20 cellular contexts compared by ENCODE assay signal in genomic region chr17:73792994-73793393, GRCh38.
"Had no signal": no experiment of that assay in that cellular context is flagged by ENCODE, and none has a peak within 500 bp of the region (broad histone marks: within the 10 kb centered on the region; RNA-seq: fewer than 3 reads in every experiment).

No MANE protein-coding gene starts in this region.

- H3K4me1 ChIP-seq: sigmoid colon, spleen, upper lobe of right lung, uterus had no signal

- H3K4me3 ChIP-seq: left ventricle myocardium inferior, lung, ovary, sigmoid colon, spleen, suprapubic skin, thoracic aorta, tibial artery, upper lobe of right lung, uterus had no signal

- DNase-seq: islet precursor cell; left ventricle myocardium inferior; mesendoderm; naive B cell; natural killer cell; ovary; right cardiac atrium; sigmoid colon; small intestine; spleen; stimulated activated CD4-positive, alpha-beta T cell treated with anti-CD3 and anti-CD28 coated beads, Interleukin-4, amount 100 ng/mL, for 24 hours; stimulated activated naive CD4-positive, alpha-beta T cell; tibial artery; trophoblast cell; upper lobe of right lung; uterus had no signal

- H3K36me3 ChIP-seq: left ventricle myocardium inferior, ovary, sigmoid colon, spleen, suprapubic skin, thoracic aorta, tibial artery, upper lobe of right lung, uterus had no signal

- H3K9me3 ChIP-seq: ovary, sigmoid colon, spleen, suprapubic skin, thoracic aorta, tibial artery, upper lobe of right lung, uterus had no signal

- H3K27me3 ChIP-seq: ovary, uterus had no signal

- H3K27ac ChIP-seq: left ventricle myocardium inferior, ovary, sigmoid colon, spleen, suprapubic skin, thoracic aorta, tibial artery, upper lobe of right lung, uterus had no signal

- ATAC-seq: natural killer cell; right cardiac atrium; stimulated activated effector memory CD8-positive, alpha-beta T cell treated with anti-CD3 and anti-CD28 coated beads, Interleukin-12 subunit alpha, Interleukin-12 subunit beta, amount 100 ng/mL, for 72 hours; upper lobe of right lung had no signal
